ENCODE assay signal across 29 cellular contexts in genomic region chr14:52405314-52405713, GRCh38.
"Had no signal": no experiment of that assay in that cellular context is flagged by ENCODE, and none has a peak within 500 bp of the region (broad histone marks: within the 10 kb centered on the region; RNA-seq: fewer than 3 reads in every experiment).

No MANE protein-coding gene starts in this region.

- H3K9me3 ChIP-seq: esophagus muscularis mucosa, gastroesophageal sphincter, heart right ventricle, left lung, mucosa of descending colon, prostate gland, right atrium auricular region, suprapubic skin, transverse colon, vagina had no signal

- H3K4me3 ChIP-seq: esophagus muscularis mucosa, gastroesophageal sphincter, heart right ventricle, left lung, mucosa of descending colon, neural progenitor cell, prostate gland, right atrium auricular region, smooth muscle cell, suprapubic skin, transverse colon, vagina had no signal

- H3K4me1 ChIP-seq: foreskin keratinocyte, neural progenitor cell, prostate gland, right atrium auricular region, suprapubic skin, vagina had no signal

- H3K4me1 Mint-ChIP-seq: neural progenitor cell had no signal

- H3K4me3 Mint-ChIP-seq: mesothelial cell of epicardium; nephron; neural progenitor cell; stimulated activated naive CD8-positive, alpha-beta T cell treated with anti-CD3 and anti-CD28 coated beads, Interleukin-15, amount 100 ng/mL, for 72 hours had no signal

- H2AFZ ChIP-seq: neural progenitor cell had no signal

- ATAC-seq: foreskin keratinocyte; gastroesophageal sphincter; heart right ventricle; left cardiac atrium; left lung; mucosa of descending colon; naive thymus-derived CD4-positive, alpha-beta T cell; sciatic nerve; stimulated activated naive CD8-positive, alpha-beta T cell treated with anti-CD3 and anti-CD28 coated beads, Interleukin-15, amount 100 ng/mL, for 72 hours had no signal

- H3K9me3 Mint-ChIP-seq: mesothelial cell of epicardium, nephron, neural progenitor cell had no signal

- H3K27ac Mint-ChIP-seq: mesothelial cell of epicardium; nephron; neural progenitor cell; stimulated activated naive CD8-positive, alpha-beta T cell treated with anti-CD3 and anti-CD28 coated beads, Interleukin-15, amount 100 ng/mL, for 72 hours had no signal

- H3K27me3 ChIP-seq: esophagus muscularis mucosa, gastroesophageal sphincter, neural progenitor cell, right atrium auricular region, suprapubic skin, transverse colon, vagina had no signal

- DNase-seq: dermis blood vessel endothelial cell; effector memory CD4-positive, alpha-beta T cell; foreskin keratinocyte; heart right ventricle; hippocampal formation; left cardiac atrium; left lung; mesenchymal stem cell; mucosa of descending colon; naive thymus-derived CD4-positive, alpha-beta T cell; nucleus accumbens; stimulated activated CD4-positive, alpha-beta T cell treated with anti-CD3 and anti-CD28 coated beads, Interleukin-12 subunit alpha, Interleukin-12 subunit beta, amount 100 ng/mL, for 4 hours; stimulated activated CD4-positive, alpha-beta T cell treated with anti-CD3 and anti-CD28 coated beads, Interleukin-1b, Interleukin-23, amount 100 ng/mL, for 48 hours; stimulated activated CD4-positive, alpha-beta T cell treated with anti-CD3 and anti-CD28 coated beads, Interleukin-4, amount 100 ng/mL, for 1 hour; stimulated activated CD8-positive, alpha-beta memory T cell treated with anti-CD3 and anti-CD28 coated beads, Interleukin-4, amount 100 ng/mL, for 48 hours; stimulated activated naive CD4-positive, alpha-beta T cell; stimulated activated naive CD8-positive, alpha-beta T cell treated with anti-CD3 and anti-CD28 coated beads, Interleukin-15, amount 100 ng/mL, for 72 hours; transverse colon had no signal

- H3K36me3 ChIP-seq: esophagus muscularis mucosa, gastroesophageal sphincter, heart right ventricle, left lung, neural progenitor cell, prostate gland, right atrium auricular region, suprapubic skin, transverse colon, vagina had no signal

- H3K4me2 ChIP-seq: neural progenitor cell, smooth muscle cell had no signal

- H3K9ac ChIP-seq: neural progenitor cell had no signal

- H3K36me3 Mint-ChIP-seq: mesothelial cell of epicardium, neural progenitor cell had no signal

- H3K27ac ChIP-seq: esophagus muscularis mucosa, foreskin keratinocyte, gastroesophageal sphincter, heart right ventricle, left lung, neural progenitor cell, prostate gland, right atrium auricular region, suprapubic skin, transverse colon, vagina had no signal
